ENCODE assay signal across 18 cellular contexts in the genomic region with DNA sequence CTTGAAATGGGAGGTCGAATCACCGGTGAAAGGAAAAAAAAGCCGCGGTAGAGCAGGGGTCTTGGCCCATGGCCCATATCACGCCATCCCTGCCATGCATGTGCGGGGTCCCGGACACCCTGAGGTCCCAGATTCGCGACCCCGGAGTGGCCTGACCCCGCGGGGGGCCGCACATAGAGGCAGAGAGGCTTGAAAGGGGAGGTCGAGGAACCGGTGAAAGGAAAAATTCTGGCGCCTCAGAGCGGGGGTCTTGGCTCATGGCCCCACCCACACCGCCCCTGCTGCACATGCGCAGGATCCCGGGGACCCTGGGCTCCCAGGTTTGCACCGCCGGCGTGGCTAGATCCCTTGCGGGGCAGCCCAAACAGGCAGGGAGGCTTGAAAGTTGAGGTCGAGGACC.
A peak's percentile ranks its signal among the peaks of the same experiment; 100 is the strongest.
DNase-seq lines count a peak whose midpoint lies in the region; ATAC-seq and TF ChIP-seq lines count a peak whose summit lies in the region.
"Had no signal": no experiment of that assay in that cellular context is flagged by ENCODE, and none has a peak within 500 bp of the region (broad histone marks: within the 10 kb centered on the region; RNA-seq: fewer than 3 reads in every experiment).

No MANE protein-coding gene starts in this region.

- peaks cover 77% of the 10 kb centered on the region for H3K27me3 ChIP-seq in KMS-11 (ENCODE audit: insufficient read depth, low read depth)
- H3K27me3 ChIP-seq in Panc1 (ENCODE audit: control insufficient read depth, insufficient read depth, low read length) = no peaks in the 10 kb centered on the region; the same call in 1 of the 2 replicates
- no peaks in the 10 kb centered on the region for H3K27me3 ChIP-seq in mesenchymal stem cell (ENCODE audit: control insufficient read depth in 1 of 2, insufficient read depth in 1 of 2, low read length in 2 of 2)
- H3K27me3 ChIP-seq: BLaER1 treated with 17β-estradiol and CSF1 and Interleukin-3, amounts not matched to agents 10 nM and 100 nM had no signal

- ATAC-seq in Panc1 = no peak
- ATAC-seq: GM12878, GM23338 had no signal

- WGBS in mesenchymal stem cell = 83% methylated on average over 25 of the region's 25 CpGs

- no peak overlapping the region for H2BK5ac ChIP-seq in mesenchymal stem cell (ENCODE audit: low read depth, low read length, poor library complexity, severe bottlenecking)

- H3K4me1 ChIP-seq in KMS-11 (ENCODE audit: low read depth, poor library complexity, severe bottlenecking) (peaks cover 7% of the 10 kb centered on the region), Panc1 (ENCODE audit: control insufficient read depth, insufficient read depth, low read length) (peaks cover 63% of the 10 kb centered on the region), mesenchymal stem cell (ENCODE audit: control insufficient read depth, insufficient read depth, low read depth, low read length) (no peaks in the 10 kb centered on the region)
- H3K4me1 ChIP-seq: BLaER1 treated with 17β-estradiol and CSF1 and Interleukin-3, amounts not matched to agents 10 nM and 100 nM had no signal

- TF ChIP-seq CTCF in KMS-11 (conservative IDR thresholded peaks at IDR 0.05; ENCODE audit: low read depth, low read length) = no peak
- no peak for TF ChIP-seq CTCF in Panc1 (IDR thresholded peaks at IDR 0.05)

- H3K79me2 ChIP-seq in KMS-11 (ENCODE audit: insufficient read depth, low read depth) = no peaks in the 10 kb centered on the region

- no peak overlapping the region for H2AK5ac ChIP-seq in mesenchymal stem cell (ENCODE audit: low read length, severe bottlenecking)

- CTCF ChIA-PET in Panc1 (lab: Charles Lee) = no interaction called here

- H3K79me1 ChIP-seq in mesenchymal stem cell (replicated peaks; ENCODE audit: low read length, poor library complexity, severe bottlenecking) = no peaks in the 10 kb centered on the region

- no peaks in the 10 kb centered on the region for H3K36me3 ChIP-seq in KMS-11 (ENCODE audit: insufficient read depth)
- H3K36me3 ChIP-seq in Panc1 (ENCODE audit: control insufficient read depth, insufficient read depth, low read length) = no peaks in the 10 kb centered on the region
- H3K36me3 ChIP-seq in mesenchymal stem cell (ENCODE audit: control insufficient read depth in 1 of 2, insufficient read depth in 2 of 2, low read depth in 1 of 2, low read length in 2 of 2) = peaks cover 0 to 3% of the 10 kb centered on the region in 2 experiments
- H3K36me3 ChIP-seq: BLaER1 treated with 17β-estradiol and CSF1 and Interleukin-3, amounts not matched to agents 10 nM and 100 nM had no signal

- no peak overlapping the region for H3K4ac ChIP-seq in mesenchymal stem cell (ENCODE audit: low read depth in 1 of 2, low read length in 2 of 2)

- in situ Hi-C loops in Panc1 (cut with HindIII; ENCODE audit: low pct_unique_long_range_greater_than_20kb, low sequenced_read_pairs) = no loop called here
- in situ Hi-C loops in ACHN (cut with HindIII; ENCODE audit: low pct_ligation_motif_present, low pct_unique_long_range_greater_than_20kb, low sequenced_read_pairs) = no loop called here

- H3K4me3 ChIP-seq in KMS-11 (IDR thresholded peaks at IDR 0.05; ENCODE audit: insufficient read depth, low read depth, low read length) (no peak overlapping the region), Panc1 (ENCODE audit: low read depth in 2 of 2, low read length in 2 of 2) (peak overlapping the region; percentile 32 to 63), mesenchymal stem cell (ENCODE audit: insufficient read depth in 1 of 2, low read depth in 1 of 2, low read length in 2 of 2) (no peak overlapping the region)
- H3K4me3 ChIP-seq: BLaER1 treated with 17β-estradiol and CSF1 and Interleukin-3, amounts not matched to agents 10 nM and 100 nM; GM12878; GM23338 had no signal

- H3K23ac ChIP-seq in mesenchymal stem cell (ENCODE audit: low read length in 2 of 2) = no peak overlapping the region

- H3K9ac ChIP-seq in KMS-11 (no peak overlapping the region), mesenchymal stem cell (ENCODE audit: low read length) (no peak overlapping the region)
- H3K9ac ChIP-seq: BLaER1 treated with 17β-estradiol and CSF1 and Interleukin-3, amounts not matched to agents 10 nM and 100 nM had no signal

- H4K20me1 ChIP-seq in KMS-11 (ENCODE audit: insufficient read depth) = no peaks in the 10 kb centered on the region
- H4K20me1 ChIP-seq: BLaER1 treated with 17β-estradiol and CSF1 and Interleukin-3, amounts not matched to agents 10 nM and 100 nM had no signal

- no peak overlapping the region for H3K14ac ChIP-seq in mesenchymal stem cell (ENCODE audit: low read length in 2 of 2)

- no peak overlapping the region for H3K18ac ChIP-seq in mesenchymal stem cell (ENCODE audit: low read depth in 1 of 2, low read length in 2 of 2)

- no peak overlapping the region for H4K8ac ChIP-seq in mesenchymal stem cell (ENCODE audit: low read length)

- no peaks in the 10 kb centered on the region for H3K9me3 ChIP-seq in Panc1 (ENCODE audit: control insufficient read depth, insufficient read depth, low read depth, low read length)
- no peaks in the 10 kb centered on the region for H3K9me3 ChIP-seq in mesenchymal stem cell (ENCODE audit: control insufficient read depth, low read length)

- H3K27ac ChIP-seq in KMS-11 (no peak overlapping the region), Panc1 (ENCODE audit: low read length) (no peak overlapping the region), mesenchymal stem cell (ENCODE audit: low read length, poor library complexity, severe bottlenecking) (no peak overlapping the region)
- H3K27ac ChIP-seq: BLaER1 treated with 17β-estradiol and CSF1 and Interleukin-3, amounts not matched to agents 10 nM and 100 nM had no signal

- H2BK15ac ChIP-seq in mesenchymal stem cell (ENCODE audit: low read depth, poor library complexity, severe bottlenecking) = no peak overlapping the region

- POLR2A ChIA-PET in Panc1 (lab: Charles Lee) = no interaction called here

- no peak overlapping the region for H4K91ac ChIP-seq in mesenchymal stem cell (ENCODE audit: low read length)

- intact Hi-C loops in Panc1 (cut with micrococcal nuclease; ENCODE audit: unreplicated experiment) = no loop called here

- no TSS peak for BruUV-seq in Panc1 (replicated peaks; lab: Mats Ljungman, UMichigan)

- H2BK12ac ChIP-seq in mesenchymal stem cell (ENCODE audit: low read length in 2 of 2) = no peak overlapping the region

- H2BK120ac ChIP-seq in mesenchymal stem cell (ENCODE audit: low read depth, low read length) = no peak overlapping the region

- peak; percentile 53 for DNase-seq in NCI-H748 (lab: John Stamatoyannopoulos, UW; ENCODE audit: unreplicated experiment)
- DNase-seq in NCI-H748 treated with DMSO at 0.1 percent for 48 hours (lab: John Stamatoyannopoulos, UW) = no peak
- peak; percentile 30 for DNase-seq in GM03348 (ENCODE audit: low spot score)
- no peak for DNase-seq in Panc1 (ENCODE audit: low read depth, low spot score)
- no peak for DNase-seq in ACHN
- DNase-seq in mesenchymal stem cell = no peak
- no peak for DNase-seq in kidney tubule cell (ENCODE audit: low spot score)
- DNase-seq: Calu3; CD4-positive, CD25-positive, alpha-beta regulatory T cell; DMS153; DMS79 treated with DMSO at 0.1 percent for 48 hours; GF-D8; H9; Karpas-422 had no signal

- peak overlapping the region; percentile 63 for H3K4me2 ChIP-seq in KMS-11
- H3K4me2 ChIP-seq in mesenchymal stem cell (ENCODE audit: low read length, poor library complexity, severe bottlenecking) = no peak overlapping the region
- H3K4me2 ChIP-seq: BLaER1 treated with 17β-estradiol and CSF1 and Interleukin-3, amounts not matched to agents 10 nM and 100 nM; GM23338 had no signal

- H2AFZ ChIP-seq in KMS-11 (ENCODE audit: low read depth) = peak overlapping the region; percentile 41; the same call in 1 of the 2 replicates
- H2AFZ ChIP-seq in mesenchymal stem cell (ENCODE audit: low read depth, low read length) = no peak overlapping the region
- H2AFZ ChIP-seq: GM23338 had no signal

Comparison
In these comparisons a context has a peak if more than half of its experiments do, and no peak if none do; other contexts are left out.
1. DNase-seq: peak in NCI-H748 (single experiment) and GM03348 (single experiment); none in NCI-H748 treated with DMSO at 0.1 percent for 48 hours (single experiment), Panc1 (single experiment), ACHN (single experiment), mesenchymal stem cell (single experiment) and kidney tubule cell (single experiment).
2. H3K4me3 ChIP-seq: peak in Panc1 (2 of 2); none in KMS-11 (single experiment) and mesenchymal stem cell (0 of 2).